Comparison of ENCODE assay signal across 8 cellular contexts in the genomic region with DNA sequence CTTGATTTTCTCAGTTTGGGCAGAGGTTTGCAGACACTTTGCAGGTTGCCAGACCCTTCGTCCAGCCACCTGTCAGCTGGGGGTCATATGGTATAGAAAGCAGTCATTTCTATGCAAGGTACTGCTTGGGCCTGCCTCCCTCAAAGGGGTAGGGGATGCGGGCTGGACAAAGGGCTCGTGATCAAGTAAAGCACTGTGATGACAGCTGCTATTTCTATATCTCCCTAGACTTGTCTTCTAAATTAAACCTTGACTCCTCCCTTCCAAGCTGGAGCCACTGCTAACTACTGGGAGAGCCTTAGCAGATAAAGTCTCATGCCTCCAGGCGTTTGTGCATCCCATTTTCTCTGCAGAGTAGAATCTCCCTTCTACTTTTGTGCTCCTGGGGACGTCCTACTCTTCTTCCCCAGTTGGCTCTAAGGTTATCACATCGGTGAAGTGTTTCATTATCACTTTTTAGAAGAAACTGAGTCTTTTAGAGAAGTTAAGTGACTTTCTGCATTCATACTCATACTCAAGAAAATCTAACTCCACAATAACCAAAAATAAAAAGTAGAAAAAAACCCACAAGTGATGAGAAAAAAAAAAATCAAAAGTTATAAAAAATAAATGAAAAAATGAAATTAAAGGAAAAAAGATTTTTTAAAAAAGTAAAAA. TPM values are rescaled to one million over a fixed set of nuclear protein-coding genes. Genes with fewer than 3 reads are reported as not detected.
A peak's percentile ranks its signal among the peaks of the same experiment; 100 is the strongest.
DNase-seq lines count a peak whose midpoint lies in the region; ATAC-seq and TF ChIP-seq lines count a peak whose summit lies in the region.

No MANE protein-coding gene starts in this region.

- peak overlapping the region; percentile 100 for H3K27ac Mint-ChIP-seq in GM23338

- H3K79me2 ChIP-seq in GM23338 (replicated peaks; ENCODE audit: insufficient read depth) (peaks cover 39% of the 10 kb centered on the region), fibroblast of lung (ENCODE audit: control insufficient read depth, insufficient read depth, low read length) (peaks cover 39% of the 10 kb centered on the region)

- no peaks in the 10 kb centered on the region; the same call in 1 of the 2 replicates for H4K20me1 ChIP-seq in GM23338 (replicated peaks; ENCODE audit: insufficient read depth)
- no peaks in the 10 kb centered on the region for H4K20me1 ChIP-seq in fibroblast of lung (ENCODE audit: control insufficient read depth, extremely low read depth, insufficient read depth, low read length)

- H3K4me2 ChIP-seq in GM23338 (peak overlapping the region; percentile 72), fibroblast of lung (ENCODE audit: extremely low read depth, insufficient read depth, low read length) (peak overlapping the region; percentile 61)

- TF ChIP-seq POLR2A in gastrocnemius medialis (IDR thresholded peaks at IDR 0.05), result no peak

- H3K4me1 ChIP-seq in GM23338 (ENCODE audit: insufficient read depth) (peaks cover 18% of the 10 kb centered on the region; the same call in 1 of the 2 replicates), RWPE2 (ENCODE audit: insufficient read depth, poor library complexity, severe bottlenecking) (peaks cover 13% of the 10 kb centered on the region), fibroblast of lung (ENCODE audit: control insufficient read depth, extremely low read depth, insufficient read depth, low read length) (peaks cover 2% of the 10 kb centered on the region), gastrocnemius medialis (peaks cover 16 to 22% of the 10 kb centered on the region in 2 donors)

- ATAC-seq in GM23338 (peak; percentile 20), RWPE2 (ENCODE audit: low read depth) (no peak), gastrocnemius medialis (no peak), HG02852 (IDR thresholded peaks at IDR 0.05; ENCODE audit: unreplicated experiment) (no peak)

- peak overlapping the region; percentile 95 for H3K9ac ChIP-seq in fibroblast of lung (ENCODE audit: insufficient read depth, low read length)

- H3F3A ChIP-seq in GM23338 (replicated peaks; ENCODE audit: low read depth), result peaks cover 29% of the 10 kb centered on the region

- H3K4me3 Mint-ChIP-seq in GM23338, result peak overlapping the region; percentile 100

- DNase-seq in GM23338 (ENCODE audit: low spot score), result peak; percentile 53
- no peak for DNase-seq in RWPE2 (ENCODE audit: low spot score)
- no peak for DNase-seq in fibroblast of lung (ENCODE audit: low read depth in 2 of 2)
- no peak for DNase-seq in gastrocnemius medialis
- no peak for DNase-seq in SW480 (ENCODE audit: low spot score)
- DNase-seq in activated CD4-positive, alpha-beta T cell treated with anti-CD3 and anti-CD28 coated beads, Interleukin-2, amount 50 U/mL, for 1 hour, result no peak
- DNase-seq in NCI-H774 (lab: John Stamatoyannopoulos, UW), result no peak

- no peaks in the 10 kb centered on the region for H3K9me3 Mint-ChIP-seq in GM23338

- H3K9me2 ChIP-seq in GM23338 (ENCODE audit: insufficient read depth), result 0 out of 2 replicates have a peak, but pooled peaks cover under 1% of the 10 kb centered on the region

- H3K36me3 ChIP-seq in GM23338 (ENCODE audit: insufficient read depth), result peaks cover 29% of the 10 kb centered on the region
- H3K36me3 ChIP-seq in RWPE2 (ENCODE audit: low read depth), result peaks cover 37% of the 10 kb centered on the region
- peaks cover 7% of the 10 kb centered on the region for H3K36me3 ChIP-seq in fibroblast of lung (ENCODE audit: control insufficient read depth, insufficient read depth, low read length)
- H3K36me3 ChIP-seq in gastrocnemius medialis, result peaks cover 0 to 27% of the 10 kb centered on the region in 2 donors

- H3K27me3 ChIP-seq in GM23338 (ENCODE audit: insufficient read depth) (no peaks in the 10 kb centered on the region), RWPE2 (ENCODE audit: insufficient read depth, poor library complexity, severe bottlenecking) (no peaks in the 10 kb centered on the region), fibroblast of lung (ENCODE audit: control insufficient read depth, insufficient read depth, low read length) (peaks cover 3% of the 10 kb centered on the region), gastrocnemius medialis (peaks cover 0 to 6% (median 2%) of the 10 kb centered on the region in 3 donors)

- TF ChIP-seq CTCF in GM23338 (conservative IDR thresholded peaks at IDR 0.05; ENCODE audit: low read depth in 2 of 2) (no peak), RWPE2 (IDR thresholded peaks at IDR 0.05; ENCODE audit: poor library complexity, severe bottlenecking) (no peak), fibroblast of lung (conservative IDR thresholded peaks at IDR 0.05 in 1 of 2, IDR thresholded peaks at IDR 0.05 in 1 of 2; ENCODE audit: low read depth in 1 of 2, low read length in 2 of 2) (no peak), gastrocnemius medialis (IDR thresholded peaks at IDR 0.05 in 4 of 5, conservative IDR thresholded peaks at IDR 0.05 in 1 of 5) (no peak)

- peaks cover 9% of the 10 kb centered on the region for H3K27me3 Mint-ChIP-seq in GM23338 (ENCODE audit: insufficient read depth, low read depth, poor library complexity)

- in situ Hi-C loops in gastrocnemius medialis (cut with MboI; ENCODE audit: low sequenced_read_pairs in 4 of 4), result loop anchor here in 3 of 4 donors (25.0 kb wide), 1 partner anchor 304 kb away; a partner anchor contains a TSS

- peaks cover 43% of the 10 kb centered on the region for H3K4me1 Mint-ChIP-seq in GM23338

- H3K36me3 Mint-ChIP-seq in GM23338 (ENCODE audit: low read depth), result peaks cover 42% of the 10 kb centered on the region

- H2AFZ ChIP-seq in GM23338 (no peak overlapping the region), fibroblast of lung (ENCODE audit: low read length) (no peak overlapping the region)

- H3K9me3 ChIP-seq in RWPE2 (ENCODE audit: severe bottlenecking) (no peaks in the 10 kb centered on the region), fibroblast of lung (ENCODE audit: control insufficient read depth, insufficient read depth, low read depth, low read length) (no peaks in the 10 kb centered on the region), gastrocnemius medialis (no peaks in the 10 kb centered on the region)

- H3K4me3 ChIP-seq in GM23338 (peak overlapping the region; percentile 15), RWPE2 (ENCODE audit: severe bottlenecking) (peak overlapping the region; percentile 88), fibroblast of lung (replicated peaks in 1 of 4; ENCODE audit: control extremely low read depth in 1 of 4, insufficient read depth in 1 of 4, low read depth in 3 of 4, low read length in 4 of 4) (peak overlapping the region in 3 of 4 experiments; percentile 5 to 96 (median 76)), gastrocnemius medialis (peak overlapping the region; percentile 32 to 94 (median 64))

- intact Hi-C loops in gastrocnemius medialis (cut with DNase I; ENCODE audit: low total_unique reads), result no loop called here

- peak overlapping the region; percentile 89 for H3K27ac ChIP-seq in GM23338 (ENCODE audit: low read depth)
- H3K27ac ChIP-seq in RWPE2 (ENCODE audit: poor library complexity, severe bottlenecking), result peak overlapping the region; percentile 68
- H3K27ac ChIP-seq in fibroblast of lung (ENCODE audit: insufficient read depth, low read length), result peak overlapping the region; percentile 93
- peak overlapping the region; percentile 67 to 94 (median 90) for H3K27ac ChIP-seq in gastrocnemius medialis

TF ChIP-seq in GM23338, 12 proteins besides CTCF, POLR2A, EP300 and RAD21 (continues in another document):
- TF ChIP-seq STAT1 (IDR thresholded peaks at IDR 0.05; ENCODE audit: unreplicated experiment) (no peak), EZH2phosphoT487 (IDR thresholded peaks at IDR 0.05; ENCODE audit: unreplicated experiment) (no peak), POLR2AphosphoS5 (IDR thresholded peaks at IDR 0.05; ENCODE audit: low read depth) (no peak), ZNF331 (CRISPR knock-in tag; IDR thresholded peaks at IDR 0.05; ENCODE audit: low read depth) (no peak)
- TF ChIP-seq, protein P1, sequence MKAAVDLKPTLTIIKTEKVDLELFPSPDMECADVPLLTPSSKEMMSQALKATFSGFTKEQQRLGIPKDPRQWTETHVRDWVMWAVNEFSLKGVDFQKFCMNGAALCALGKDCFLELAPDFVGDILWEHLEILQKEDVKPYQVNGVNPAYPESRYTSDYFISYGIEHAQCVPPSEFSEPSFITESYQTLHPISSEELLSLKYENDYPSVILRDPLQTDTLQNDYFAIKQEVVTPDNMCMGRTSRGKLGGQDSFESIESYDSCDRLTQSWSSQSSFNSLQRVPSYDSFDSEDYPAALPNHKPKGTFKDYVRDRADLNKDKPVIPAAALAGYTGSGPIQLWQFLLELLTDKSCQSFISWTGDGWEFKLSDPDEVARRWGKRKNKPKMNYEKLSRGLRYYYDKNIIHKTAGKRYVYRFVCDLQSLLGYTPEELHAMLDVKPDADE (IDR thresholded peaks at IDR 0.05), result no peak

RNA-seq across cellular contexts. Expression of a gene that starts 0.7 kb away (rescaled TPM):
- 482 and 499 TPM in 2 replicates for total RNA-seq in GM23338 (2014; rRNA removed; shearing (Covaris generic))
- polyA plus RNA-seq in GM23338 (2016; fragmentation: Nextera tagmentation; extraction: Ambion mirVana) (432 and 524 TPM in 2 replicates), fibroblast of lung (278 and 339 TPM in 2 replicates)
- total RNA-seq in fibroblast of lung (148 and 152 TPM in 2 replicates), gastrocnemius medialis (100 to 1,000 TPM; 131 to 157 (median 141) TPM)
- polyA plus RNA-seq in fibroblast of lung (2012), result 163 and 257 TPM in 2 replicates
- polyA minus RNA-seq in fibroblast of lung (ENCODE audit: low replicate concordance), result 120 and 287 TPM in 2 replicates

RNA-seq across cellular contexts. Expression of a gene that starts 26.7 kb away (rescaled TPM):
- total RNA-seq in GM23338 (2014; rRNA removed; shearing (Covaris generic)), result 3.9 and 8.0 TPM in 2 replicates
- 1.4 and 1.7 TPM in 2 replicates for polyA plus RNA-seq in GM23338 (2016; fragmentation: Nextera tagmentation; extraction: Ambion mirVana)
- total RNA-seq in fibroblast of lung, result 0.26 and 0.50 TPM in 2 replicates
- polyA plus RNA-seq in fibroblast of lung, result 0.10 TPM in 2 replicates
- 0.06 and 0.36 TPM in 2 replicates for polyA plus RNA-seq in fibroblast of lung (2012)
- 0.55 TPM in 1 of 2 replicates, not detected in the other for polyA minus RNA-seq in fibroblast of lung (ENCODE audit: low replicate concordance)
- not detected for total RNA-seq in gastrocnemius medialis

RNA-seq across cellular contexts. Expression of a gene that starts 26.8 kb away (rescaled TPM):
- 15.5 and 18.7 TPM in 2 replicates for total RNA-seq in GM23338 (2014; rRNA removed; shearing (Covaris generic))
- 12.1 and 12.7 TPM in 2 replicates for polyA plus RNA-seq in GM23338 (2016; fragmentation: Nextera tagmentation; extraction: Ambion mirVana)
- 19.3 and 22.6 TPM in 2 replicates for total RNA-seq in fibroblast of lung
- 11.7 and 15.4 TPM in 2 replicates for polyA plus RNA-seq in fibroblast of lung
- 7.1 and 10.2 TPM in 2 replicates for polyA plus RNA-seq in fibroblast of lung (2012)
- 2.6 and 6.8 TPM in 2 replicates for polyA minus RNA-seq in fibroblast of lung (ENCODE audit: low replicate concordance)
- 1 to 10 TPM in 2 of 4 donors, under 1 TPM in 2; 0.42 to 7.5 (median 1.5) TPM for total RNA-seq in gastrocnemius medialis

Comparison
In these comparisons a context has a peak if more than half of its experiments do, and no peak if none do; other contexts are left out.
1. H3K4me3 ChIP-seq: peak in every context shown above with its lines; median percentile 88 in RWPE2; 76 in fibroblast of lung; 64 in gastrocnemius medialis; 15 in GM23338.